ENCODE assay signal across 16 cellular contexts in the genomic region with DNA sequence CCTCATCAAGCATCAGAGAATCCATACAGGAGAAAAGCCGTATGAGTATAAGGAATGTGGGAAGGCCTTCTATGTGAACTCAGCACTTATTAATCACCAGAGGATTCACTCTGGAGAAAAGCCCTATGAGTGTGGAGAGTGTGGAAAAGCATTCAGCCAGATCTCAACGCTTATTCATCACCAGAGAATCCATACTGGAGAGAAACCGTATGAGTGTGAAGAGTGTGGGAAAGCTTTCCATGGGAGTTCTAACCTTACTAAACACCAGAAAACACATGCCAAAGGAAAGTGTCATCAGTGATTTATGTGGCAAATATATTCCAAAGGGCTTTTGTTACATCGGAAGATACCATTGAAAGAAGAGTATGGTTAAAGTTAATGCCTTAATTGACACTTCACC. TPM values are rescaled to one million over a fixed set of nuclear protein-coding genes. Genes with fewer than 3 reads are reported as not detected.
DNase-seq lines count a peak whose midpoint lies in the region; ATAC-seq, FAIRE-seq and TF ChIP-seq lines count a peak whose summit lies in the region.
"Had no signal": no experiment of that assay in that cellular context is flagged by ENCODE, and none has a peak within 500 bp of the region (broad histone marks: within the 10 kb centered on the region; RNA-seq: fewer than 3 reads in every experiment).

No MANE protein-coding gene starts in this region.

- CTCF ChIA-PET in SK-N-SH (lab: Yijun Ruan, JAX): no interaction called here
- CTCF ChIA-PET in activated naive CD4-positive, alpha-beta T cell treated with anti-CD3 and anti-CD28 coated beads, Interleukin-2, amount 10 ng/mL, durations not matched to agents 7 days and 5 days (lab: Charles Lee): no interaction called here

- H3K36me3 Mint-ChIP-seq in activated naive CD4-positive, alpha-beta T cell treated with anti-CD3 and anti-CD28 coated beads, Interleukin-2, amount 10 ng/mL, durations not matched to agents 7 days and 5 days: peaks cover 5% of the 10 kb centered on the region
- peaks cover 3% of the 10 kb centered on the region for H3K36me3 Mint-ChIP-seq in T-helper 2 cell treated with Interferon-gamma antibody and Interleukin-4, amounts not matched to agents 5 μg/mL and 100 μg/mL, for 36 hours (ENCODE audit: low read depth)
- H3K36me3 Mint-ChIP-seq: CD4-positive, alpha-beta memory T cell had no signal

- no peak overlapping the region for H3K4me3 Mint-ChIP-seq in activated naive CD4-positive, alpha-beta T cell treated with anti-CD3 and anti-CD28 coated beads, Interleukin-2, amount 10 ng/mL, durations not matched to agents 7 days and 5 days
- H3K4me3 Mint-ChIP-seq in T-helper 2 cell treated with Interferon-gamma antibody and Interleukin-4, amounts not matched to agents 5 μg/mL and 100 μg/mL, for 36 hours: no peak overlapping the region
- H3K4me3 Mint-ChIP-seq: CD4-positive, alpha-beta memory T cell; stimulated activated naive CD8-positive, alpha-beta T cell treated with anti-CD3 and anti-CD28 coated beads, Interleukin-15, Interleukin-2, amounts not matched to agents 100 ng/mL and 50 ng/mL, for 24 hours had no signal

- 35% methylated on average over 4 of the region's 4 CpGs for WGBS in SK-N-SH (ENCODE audit: low lambda C conversion rate)
- 67 to 80% (median 75%) methylated on average over 4 of the region's 4 CpGs for WGBS in psoas muscle, 3 donors

- TF ChIP-seq CTCF in SK-N-SH (IDR thresholded peaks at IDR 0.05): no peak
- TF ChIP-seq CTCF in fibroblast of lung (conservative IDR thresholded peaks at IDR 0.05 in 1 of 2, IDR thresholded peaks at IDR 0.05 in 1 of 2; ENCODE audit: low read depth in 1 of 2, low read length in 2 of 2): no peak
- no peak for TF ChIP-seq CTCF in retinal pigment epithelial cell (conservative IDR thresholded peaks at IDR 0.05; ENCODE audit: low read depth, low read length)
- TF ChIP-seq CTCF in psoas muscle (IDR thresholded peaks at IDR 0.05): no peak

- no peaks in the 10 kb centered on the region for H3K9me2 ChIP-seq in SK-N-SH

- peak overlapping the region; percentile 2; the same call in 1 of the 2 replicates for H3K4me2 ChIP-seq in SK-N-SH
- no peak overlapping the region for H3K4me2 ChIP-seq in fibroblast of lung (ENCODE audit: extremely low read depth, insufficient read depth, low read length)

- no peak overlapping the region for H3K27ac Mint-ChIP-seq in activated naive CD4-positive, alpha-beta T cell treated with anti-CD3 and anti-CD28 coated beads, Interleukin-2, amount 10 ng/mL, durations not matched to agents 7 days and 5 days
- H3K27ac Mint-ChIP-seq in T-helper 2 cell treated with Interferon-gamma antibody and Interleukin-4, amounts not matched to agents 5 μg/mL and 100 μg/mL, for 36 hours: no peak overlapping the region
- H3K27ac Mint-ChIP-seq: CD4-positive, alpha-beta memory T cell; stimulated activated naive CD8-positive, alpha-beta T cell treated with anti-CD3 and anti-CD28 coated beads, Interleukin-15, Interleukin-2, amounts not matched to agents 100 ng/mL and 50 ng/mL, for 24 hours had no signal

- H3K27ac ChIP-seq in SK-N-SH (ENCODE audit: low read depth in 2 of 2, low read length in 1 of 2) (peak overlapping the region in 1 of 2 experiments; percentile 83; a peak in 2 of 4 replicates), fibroblast of lung (ENCODE audit: insufficient read depth, low read length) (no peak overlapping the region), psoas muscle (no peak overlapping the region)

- ATAC-seq in psoas muscle: no peak
- ATAC-seq: HCT116 had no signal

- POLR2A ChIA-PET in SK-N-SH (lab: Yijun Ruan, JAX): no interaction called here

- DNase-seq in GM04503 (ENCODE audit: low read depth) (peak; percentile 76), SK-N-SH (no peak), fibroblast of lung (ENCODE audit: low read depth in 2 of 2) (peak; percentile 3 to 94), retinal pigment epithelial cell (ENCODE audit: low read depth) (peak; percentile 4), psoas muscle (no peak), GM12891 (ENCODE audit: insufficient read length, low spot score) (no peak)
- no peak for DNase-seq in activated naive CD4-positive, alpha-beta T cell treated with anti-CD3 and anti-CD28 coated beads, Interleukin-2, amount 10 ng/mL, durations not matched to agents 7 days and 5 days
- no peak for DNase-seq in T-helper 2 cell treated with Interferon-gamma antibody and Interleukin-4, amounts not matched to agents 5 μg/mL and 100 μg/mL, for 36 hours (ENCODE audit: low spot score)
- DNase-seq: activated naive CD4-positive, alpha-beta T cell; CD4-positive, alpha-beta memory T cell; hypothalamus; MV-4-11; nucleus accumbens had no signal

- no peak for TF ChIP-seq POLR2A in GM12891 (IDR thresholded peaks at IDR 0.05; ENCODE audit: low read depth, low read length)

- H3F3A ChIP-seq in SK-N-SH (replicated peaks; ENCODE audit: insufficient read depth): peaks cover 5% of the 10 kb centered on the region

- H3K79me2 ChIP-seq in SK-N-SH (ENCODE audit: insufficient read depth) (no peaks in the 10 kb centered on the region), fibroblast of lung (ENCODE audit: control insufficient read depth, insufficient read depth, low read length) (no peaks in the 10 kb centered on the region)

- H3K27me3 ChIP-seq in SK-N-SH (ENCODE audit: insufficient read depth) (no peaks in the 10 kb centered on the region), fibroblast of lung (ENCODE audit: control insufficient read depth, insufficient read depth, low read length) (no peaks in the 10 kb centered on the region), psoas muscle (ENCODE audit: insufficient read depth in 3 of 3, low read length in 2 of 3) (no peaks in the 10 kb centered on the region)

- no peaks in the 10 kb centered on the region for H3K9me3 ChIP-seq in SK-N-SH
- no peaks in the 10 kb centered on the region for H3K9me3 ChIP-seq in fibroblast of lung (ENCODE audit: control insufficient read depth, insufficient read depth, low read depth, low read length)
- H3K9me3 ChIP-seq in psoas muscle: no peaks in the 10 kb centered on the region

- peaks cover 4% of the 10 kb centered on the region for H3K4me1 Mint-ChIP-seq in activated naive CD4-positive, alpha-beta T cell treated with anti-CD3 and anti-CD28 coated beads, Interleukin-2, amount 10 ng/mL, durations not matched to agents 7 days and 5 days
- H3K4me1 Mint-ChIP-seq in T-helper 2 cell treated with Interferon-gamma antibody and Interleukin-4, amounts not matched to agents 5 μg/mL and 100 μg/mL, for 36 hours (ENCODE audit: low read depth): peaks cover 1% of the 10 kb centered on the region

- TF ChIP-seq RAD21 in SK-N-SH (IDR thresholded peaks at IDR 0.05; ENCODE audit: low read length): no peak

- H3K36me3 ChIP-seq in SK-N-SH (replicated peaks in 1 of 2; ENCODE audit: control insufficient read depth in 1 of 2, insufficient read depth in 2 of 2, low read length in 1 of 2) (no peaks in the 10 kb centered on the region), fibroblast of lung (ENCODE audit: control insufficient read depth, insufficient read depth, low read length) (no peaks in the 10 kb centered on the region), psoas muscle (ENCODE audit: insufficient read depth in 1 of 2, low read depth in 1 of 2) (peaks cover 3 to 34% of the 10 kb centered on the region in 2 donors)

- intact Hi-C loops in psoas muscle (cut with DNase I): no loop called here

- H3K9ac ChIP-seq in SK-N-SH (peak overlapping the region; percentile 47; the same call in 1 of the 2 replicates), fibroblast of lung (ENCODE audit: insufficient read depth, low read length) (no peak overlapping the region)

- peaks cover 11% of the 10 kb centered on the region for H3K27me3 Mint-ChIP-seq in activated naive CD4-positive, alpha-beta T cell treated with anti-CD3 and anti-CD28 coated beads, Interleukin-2, amount 10 ng/mL, durations not matched to agents 7 days and 5 days
- H3K27me3 Mint-ChIP-seq in T-helper 2 cell treated with Interferon-gamma antibody and Interleukin-4, amounts not matched to agents 5 μg/mL and 100 μg/mL, for 36 hours (ENCODE audit: low read depth): peaks cover 2% of the 10 kb centered on the region
- H3K27me3 Mint-ChIP-seq: stimulated activated naive CD8-positive, alpha-beta T cell treated with anti-CD3 and anti-CD28 coated beads, Interleukin-15, Interleukin-2, amounts not matched to agents 100 ng/mL and 50 ng/mL, for 24 hours had no signal

- TF ChIP-seq EP300 in SK-N-SH (IDR thresholded peaks at IDR 0.05; ENCODE audit: borderline replicate concordance in 1 of 2, low read depth in 1 of 2, low read length in 1 of 2): no peak

- H4K20me1 ChIP-seq in SK-N-SH (ENCODE audit: insufficient read depth) (no peaks in the 10 kb centered on the region), fibroblast of lung (ENCODE audit: control insufficient read depth, extremely low read depth, insufficient read depth, low read length) (no peaks in the 10 kb centered on the region)

- H3K4me1 ChIP-seq in SK-N-SH (ENCODE audit: control insufficient read depth in 1 of 2, insufficient read depth in 2 of 2, low read depth in 1 of 2, low read length in 1 of 2): peaks cover 0 to 6% of the 10 kb centered on the region in 2 experiments; a peak in 1 of 4 replicates
- H3K4me1 ChIP-seq in fibroblast of lung (ENCODE audit: control insufficient read depth, extremely low read depth, insufficient read depth, low read length): no peaks in the 10 kb centered on the region
- no peaks in the 10 kb centered on the region for H3K4me1 ChIP-seq in psoas muscle

- H3K4me3 ChIP-seq in SK-N-SH (ENCODE audit: low read depth in 2 of 2, low read length in 1 of 2) (no peak overlapping the region), fibroblast of lung (replicated peaks in 1 of 4; ENCODE audit: control extremely low read depth in 1 of 4, insufficient read depth in 1 of 4, low read depth in 3 of 4, low read length in 4 of 4) (no peak overlapping the region), retinal pigment epithelial cell (ENCODE audit: low read length) (no peak overlapping the region), psoas muscle (no peak overlapping the region)

- H2AFZ ChIP-seq in SK-N-SH (ENCODE audit: low read depth) (no peak overlapping the region), fibroblast of lung (ENCODE audit: low read length) (no peak overlapping the region)

- FAIRE-seq in GM12891 (lab: Jason Lieb, UNC): no peak
- FAIRE-seq: endometrium had no signal

- H3K9me3 Mint-ChIP-seq in activated naive CD4-positive, alpha-beta T cell treated with anti-CD3 and anti-CD28 coated beads, Interleukin-2, amount 10 ng/mL, durations not matched to agents 7 days and 5 days: peaks cover 4% of the 10 kb centered on the region
- H3K9me3 Mint-ChIP-seq in T-helper 2 cell treated with Interferon-gamma antibody and Interleukin-4, amounts not matched to agents 5 μg/mL and 100 μg/mL, for 36 hours: peaks cover 9% of the 10 kb centered on the region

RNA-seq across cellular contexts. Expression of a gene that starts 25.4 kb away (rescaled TPM):
- polyA plus RNA-seq in SK-N-SH (2012; rRNA removed) (4.3 and 5.8 TPM in 2 replicates), fibroblast of lung (10.2 and 13.4 TPM in 2 replicates), psoas muscle (1 to 10 TPM; 1.6 to 8.2 (median 3.1) TPM)
- polyA plus RNA-seq in SK-N-SH (2012; cell fraction: cytosol; rRNA removed): 6.5 and 6.9 TPM in 2 replicates
- 19.8 and 37.6 TPM in 2 replicates for polyA plus RNA-seq in SK-N-SH (2012; cell fraction: nucleus; rRNA removed)
- total RNA-seq in fibroblast of lung (16.2 and 21.6 TPM in 2 replicates), psoas muscle (10 to 100 TPM in 2 of 4 donors, 1 to 10 TPM in 2; 7.7 to 12.5 (median 9.2) TPM)
- polyA plus RNA-seq in fibroblast of lung (2012): 4.3 and 8.6 TPM in 2 replicates
- 17.6 and 21.8 TPM in 2 replicates for polyA minus RNA-seq in fibroblast of lung (ENCODE audit: low replicate concordance)
- 7.1 TPM for polyA plus RNA-seq in GM12891 (2012; ENCODE audit: low read depth, missing spikeins)

RNA-seq across cellular contexts. Expression of a gene that starts 42.7 kb away (rescaled TPM):
- polyA plus RNA-seq in SK-N-SH (2012; rRNA removed) (3.7 and 6.2 TPM in 2 replicates), fibroblast of lung (2.0 and 2.7 TPM in 2 replicates), psoas muscle (1 to 10 TPM; 1.7 to 7.1 (median 3.1) TPM)
- polyA plus RNA-seq in SK-N-SH (2012; cell fraction: cytosol; rRNA removed): 4.7 and 4.8 TPM in 2 replicates
- polyA plus RNA-seq in SK-N-SH (2012; cell fraction: nucleus; rRNA removed): 9.2 and 11.6 TPM in 2 replicates
- total RNA-seq in fibroblast of lung (5.9 and 6.6 TPM in 2 replicates), psoas muscle (1 to 10 TPM in 3 of 4 donors, under 1 TPM in 1; 0.96 to 3.1 (median 1.7) TPM)
- polyA plus RNA-seq in fibroblast of lung (2012): 1.9 and 2.7 TPM in 2 replicates
- polyA minus RNA-seq in fibroblast of lung (ENCODE audit: low replicate concordance): 0.93 TPM in 1 of 2 replicates, not detected in the other
- 5.0 TPM for polyA plus RNA-seq in GM12891 (2012; ENCODE audit: low read depth, missing spikeins)

RNA-seq across cellular contexts. Expression of a gene that starts 58.0 kb away (rescaled TPM):
- polyA plus RNA-seq in SK-N-SH (2012; rRNA removed): 13.7 and 23.2 TPM in 2 replicates
- 13.4 and 14.3 TPM in 2 replicates for polyA plus RNA-seq in SK-N-SH (2012; cell fraction: cytosol; rRNA removed)
- polyA plus RNA-seq in SK-N-SH (2012; cell fraction: nucleus; rRNA removed): 29.1 and 43.7 TPM in 2 replicates
- 9.5 and 11.6 TPM in 2 replicates for total RNA-seq in fibroblast of lung
- polyA plus RNA-seq in fibroblast of lung: 10.3 and 11.3 TPM in 2 replicates
- 6.4 TPM in 2 replicates for polyA plus RNA-seq in fibroblast of lung (2012)
- polyA minus RNA-seq in fibroblast of lung (ENCODE audit: low replicate concordance): 3.7 and 11.9 TPM in 2 replicates
- total RNA-seq in psoas muscle: 1 to 10 TPM; 5.2 to 6.9 (median 6.3) TPM
- 10 to 100 TPM in 1 of 3 donors, 1 to 10 TPM in 2; 3.9 to 10.4 (median 7.4) TPM for polyA plus RNA-seq in psoas muscle
- polyA plus RNA-seq in GM12891 (2012; ENCODE audit: low read depth, missing spikeins): 6.3 TPM

Comparison
In these comparisons a context has a peak if more than half of its experiments do, and no peak if none do; other contexts are left out.
1. DNase-seq: peak in GM04503 (single experiment), fibroblast of lung (2 of 2) and retinal pigment epithelial cell (single experiment); none in SK-N-SH (single experiment), activated naive CD4-positive, alpha-beta T cell treated with anti-CD3 and anti-CD28 coated beads, Interleukin-2, amount 10 ng/mL, durations not matched to agents 7 days and 5 days (single experiment), T-helper 2 cell treated with Interferon-gamma antibody and Interleukin-4, amounts not matched to agents 5 μg/mL and 100 μg/mL, for 36 hours (single experiment), psoas muscle (0 of 2) and GM12891 (single experiment).